ENCODE assay signal across 8 cellular contexts in the genomic region with DNA sequence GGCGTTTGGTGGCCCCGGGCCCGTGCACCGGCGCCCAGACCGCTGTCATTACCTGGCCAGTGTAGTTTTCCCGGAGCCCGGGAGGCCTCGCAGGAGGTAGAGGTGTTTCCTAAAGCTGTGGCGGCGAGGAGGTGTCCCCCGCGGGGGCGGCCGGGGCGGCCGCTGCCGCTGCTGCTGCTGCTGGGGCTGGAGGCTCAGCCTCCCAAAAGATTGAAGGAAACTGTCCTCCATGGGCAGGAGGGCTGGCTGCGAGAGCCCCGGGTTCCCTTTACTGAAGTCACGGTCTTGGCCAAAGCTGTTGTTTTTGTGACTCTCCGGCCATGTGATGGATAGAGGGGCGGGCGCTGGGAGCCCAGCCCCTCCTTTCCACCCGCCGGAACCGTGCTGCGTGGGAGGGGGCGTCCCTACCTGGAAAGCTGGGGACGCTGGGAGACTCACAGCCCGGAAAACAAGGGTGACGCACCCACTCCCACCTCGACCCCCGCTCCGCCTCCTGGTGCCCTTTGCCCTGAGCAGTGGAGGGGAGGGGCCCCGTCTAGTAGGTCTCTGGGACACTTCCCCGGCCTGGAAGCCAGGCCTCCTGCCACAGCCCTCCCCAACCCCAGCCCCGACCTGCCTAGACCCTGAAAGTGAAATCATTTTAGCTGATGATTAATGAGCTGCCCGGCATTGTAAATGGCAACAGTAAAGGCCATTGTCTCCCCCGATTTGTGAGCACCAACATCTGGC. TPM values are rescaled to one million over a fixed set of nuclear protein-coding genes. Genes with fewer than 3 reads are reported as not detected.
DNase-seq lines count a peak whose midpoint lies in the region; ATAC-seq and TF ChIP-seq lines count a peak whose summit lies in the region.

A gene (minus strand): TSS at position 279 of the 729 bp plus-strand sequence. CDS start 48 bp downstream, at position 231.

- peak within 1 kb of the TSS; percentile 99 for H3K27ac Mint-ChIP-seq in activated naive CD4-positive, alpha-beta T cell treated with anti-CD3 and anti-CD28 coated beads, Interleukin-2, amount 10 ng/mL, durations not matched to agents 7 days and 5 days

- ATAC-seq in GM19467 (IDR thresholded peaks at IDR 0.05; ENCODE audit: unreplicated experiment) = peak; percentile 61

- no peak within 1 kb of the TSS for H3K18ac ChIP-seq in trophoblast cell (ENCODE audit: low read length)

- TF ChIP-seq CTCF in tibial artery (IDR thresholded peaks at IDR 0.05) = no peak

- H2AFZ ChIP-seq in trophoblast cell (ENCODE audit: insufficient read depth, low read length, poor library complexity) = peak within 1 kb of the TSS; percentile 88

- peaks cover 30% of the 10 kb centered on the region for H3K36me3 Mint-ChIP-seq in activated naive CD4-positive, alpha-beta T cell treated with anti-CD3 and anti-CD28 coated beads, Interleukin-2, amount 10 ng/mL, durations not matched to agents 7 days and 5 days

- peak within 1 kb of the TSS; percentile 57 for H4K8ac ChIP-seq in trophoblast cell (ENCODE audit: low read depth, low read length)

- no peak within 1 kb of the TSS for H3K23ac ChIP-seq in trophoblast cell (ENCODE audit: low read length)

- peak within 1 kb of the TSS; percentile 31 for H3K14ac ChIP-seq in trophoblast cell (ENCODE audit: low read length)

- H2BK12ac ChIP-seq in trophoblast cell (ENCODE audit: low read length) = no peak within 1 kb of the TSS

- intact Hi-C loops in cardiac septum (cut with DNase I) (no loop called here), tibial artery (cut with DNase I; ENCODE audit: low total_unique reads) (loop anchor here (5.0 kb wide), 1 partner anchor 109 kb away; a partner anchor contains a TSS)

- no peak within 1 kb of the TSS for H3K27ac ChIP-seq in trophoblast cell (ENCODE audit: low read depth, low read length)
- H3K27ac ChIP-seq in tibial artery = peak within 1 kb of the TSS; percentile 94 to 98

- peak within 1 kb of the TSS; percentile 95 for H3K4me3 Mint-ChIP-seq in activated naive CD4-positive, alpha-beta T cell treated with anti-CD3 and anti-CD28 coated beads, Interleukin-2, amount 10 ng/mL, durations not matched to agents 7 days and 5 days

- no peaks in the 10 kb centered on the region for H3K27me3 Mint-ChIP-seq in activated naive CD4-positive, alpha-beta T cell treated with anti-CD3 and anti-CD28 coated beads, Interleukin-2, amount 10 ng/mL, durations not matched to agents 7 days and 5 days

- H3K79me2 ChIP-seq in trophoblast cell (ENCODE audit: control insufficient read depth, insufficient read depth, low read length, poor library complexity) = no peaks in the 10 kb centered on the region

- peak; percentile 72 for DNase-seq in Caki2 (ENCODE audit: low read depth)
- DNase-seq in HT-29 (ENCODE audit: low spot score) = peak; percentile 47
- DNase-seq in SK-N-DZ (ENCODE audit: low spot score) = peak; percentile 81
- peak; percentile 91 for DNase-seq in activated naive CD4-positive, alpha-beta T cell treated with anti-CD3 and anti-CD28 coated beads, Interleukin-2, amount 10 ng/mL, durations not matched to agents 7 days and 5 days
- peak; percentile 88 for DNase-seq in cardiac septum (ENCODE audit: low spot score)
- DNase-seq in trophoblast cell = peak; percentile 28 to 39
- DNase-seq in tibial artery = peak; percentile 82 to 92

- peaks cover 50% of the 10 kb centered on the region for H3K4me1 Mint-ChIP-seq in activated naive CD4-positive, alpha-beta T cell treated with anti-CD3 and anti-CD28 coated beads, Interleukin-2, amount 10 ng/mL, durations not matched to agents 7 days and 5 days

- no peak within 1 kb of the TSS for H2BK5ac ChIP-seq in trophoblast cell (ENCODE audit: low read depth, low read length, poor library complexity)

- H2AK5ac ChIP-seq in trophoblast cell (ENCODE audit: low read length) = no peak within 1 kb of the TSS

- H3K9me3 ChIP-seq in trophoblast cell (ENCODE audit: insufficient read depth, low read depth, low read length) (peaks cover 2% of the 10 kb centered on the region), tibial artery (no peaks in the 10 kb centered on the region)

- H4K91ac ChIP-seq in trophoblast cell (ENCODE audit: low read depth, low read length) = no peak within 1 kb of the TSS

- H3K9me3 Mint-ChIP-seq in activated naive CD4-positive, alpha-beta T cell treated with anti-CD3 and anti-CD28 coated beads, Interleukin-2, amount 10 ng/mL, durations not matched to agents 7 days and 5 days = no peaks in the 10 kb centered on the region

- no peak within 1 kb of the TSS for H3K4ac ChIP-seq in trophoblast cell (ENCODE audit: low read depth, low read length)

- CTCF ChIA-PET in activated naive CD4-positive, alpha-beta T cell treated with anti-CD3 and anti-CD28 coated beads, Interleukin-2, amount 10 ng/mL, durations not matched to agents 7 days and 5 days (lab: Charles Lee) = interaction anchor here (0.8 to 1.2 kb wide), 5 partner anchors 21 to 590 kb away, joined by 3 to 4 read pairs (median 3); a partner anchor contains a TSS

- H3K36me3 ChIP-seq in trophoblast cell (ENCODE audit: control insufficient read depth in 1 of 2, insufficient read depth in 2 of 2, low read length in 2 of 2) (peaks cover 0 to 2% of the 10 kb centered on the region in 2 experiments), tibial artery (peaks cover 0 to 6% (median 0%) of the 10 kb centered on the region in 3 donors)

- in situ Hi-C loops in Caki2 (cut with HindIII; ENCODE audit: low pct_unique_long_range_greater_than_20kb, low sequenced_read_pairs) = no loop called here

- H2BK120ac ChIP-seq in trophoblast cell (ENCODE audit: insufficient read depth, low read length, poor library complexity) = no peak within 1 kb of the TSS

- peak within 1 kb of the TSS; percentile 80 for H3K4me3 ChIP-seq in trophoblast cell (ENCODE audit: low read depth, low read length)
- peak within 1 kb of the TSS; percentile 76 to 81 for H3K4me3 ChIP-seq in tibial artery

- H3K9ac ChIP-seq in trophoblast cell (ENCODE audit: low read length) = peak within 1 kb of the TSS; percentile 60

- peak within 1 kb of the TSS; percentile 100 for H3K4me2 ChIP-seq in trophoblast cell (ENCODE audit: low read length)

- H3K27me3 ChIP-seq in trophoblast cell (ENCODE audit: insufficient read depth, low read length) = peaks cover 5% of the 10 kb centered on the region
- H3K27me3 ChIP-seq in tibial artery = no peaks in the 10 kb centered on the region

- peak within 1 kb of the TSS; percentile 64 for H4K12ac ChIP-seq in trophoblast cell (ENCODE audit: low read depth, low read length)

- H3K79me1 ChIP-seq in trophoblast cell (ENCODE audit: low read length) = no peaks in the 10 kb centered on the region

- H3K4me1 ChIP-seq in trophoblast cell (ENCODE audit: control insufficient read depth in 1 of 2, insufficient read depth in 2 of 2, low read length in 2 of 2) = peaks cover 3% of the 10 kb centered on the region in 2 experiments
- H3K4me1 ChIP-seq in tibial artery = peaks cover 0 to 25% (median 17%) of the 10 kb centered on the region in 4 donors

- no CpG with 5 or more reads among the region's 40 CpGs for WGBS in trophoblast cell (ENCODE audit: extremely low coverage, insufficient coverage, insufficient read length)

RNA-seq across cellular contexts. Expression of the gene that starts here (rescaled TPM):
- total RNA-seq in Caki2 (2014; rRNA removed; shearing (Covaris generic); ENCODE audit: low replicate concordance) = 1.1 and 4.9 TPM in 2 replicates
- 0.16 TPM in 1 of 2 replicates, not detected in the other for total RNA-seq in HT-29 (2014; rRNA removed; shearing (Covaris generic))
- 28.1 and 32.6 TPM in 2 replicates for polyA plus RNA-seq in SK-N-DZ (2014; cell fraction: cytosol; rRNA removed)
- polyA plus RNA-seq in SK-N-DZ (2014; cell fraction: nucleus; rRNA removed) = 21.0 and 29.5 TPM in 2 replicates
- 4.9 TPM for total RNA-seq in cardiac septum
- polyA plus RNA-seq in trophoblast cell (2013) = 1.9 and 2.1 TPM in 2 replicates

Comparison
In these comparisons a context has a peak if more than half of its experiments do, and no peak if none do; other contexts are left out.
1. Peak in DNase-seq in HT-29; RNA of the gene not detected or under 1 TPM.
2. DNase-seq: peak in every context shown above with its lines; median percentile 91 in activated naive CD4-positive, alpha-beta T cell treated with anti-CD3 and anti-CD28 coated beads, Interleukin-2, amount 10 ng/mL, durations not matched to agents 7 days and 5 days; 88 in cardiac septum; 87 in tibial artery; 81 in SK-N-DZ; 72 in Caki2; 47 in HT-29; 34 in trophoblast cell.